11 cellular contexts compared by ENCODE assay signal in genomic region chr18:33837191-33837590, GRCh38.
"Had no signal": no experiment of that assay in that cellular context is flagged by ENCODE, and none has a peak within 500 bp of the region (broad histone marks: within the 10 kb centered on the region; RNA-seq: fewer than 3 reads in every experiment).

No MANE protein-coding gene starts in this region.

- H3K4me3 ChIP-seq: left ventricle myocardium inferior, spleen, tibial nerve had no signal

- H3K36me3 ChIP-seq: left ventricle myocardium inferior, spleen, tibial nerve had no signal

- H3K4me1 ChIP-seq: left ventricle myocardium inferior, spleen had no signal

- H3K27ac ChIP-seq: left ventricle myocardium inferior, spleen, tibial nerve had no signal

- ATAC-seq: sciatic nerve; stimulated activated naive B cell treated with anti-CD40 and anti-IgM and Interleukin-4, amounts not matched to agents 10 μg/mL and 1 μg/mL and 100 μg/mL, for 72 hours had no signal

- H3K27me3 ChIP-seq: spleen, tibial nerve had no signal

- DNase-seq: activated CD4-positive, alpha-beta memory T cell treated with anti-CD3 and anti-CD28 coated beads, Interleukin-2, amount 10 ng/mL, durations not matched to agents 7 days and 5 days; activated naive CD4-positive, alpha-beta T cell; aorta; endodermal cell; left ventricle myocardium inferior; nephron progenitor cell; spleen; stimulated activated CD4-positive, alpha-beta T cell treated with anti-CD3 and anti-CD28 coated beads, Interleukin-1b, Interleukin-23, amount 100 ng/mL, for 48 hours; stimulated activated naive B cell treated with anti-CD40 and anti-IgM and Interleukin-4, amounts not matched to agents 10 μg/mL and 1 μg/mL and 100 μg/mL, for 72 hours had no signal
